8 cellular contexts compared by ENCODE assay signal in the genomic region with DNA sequence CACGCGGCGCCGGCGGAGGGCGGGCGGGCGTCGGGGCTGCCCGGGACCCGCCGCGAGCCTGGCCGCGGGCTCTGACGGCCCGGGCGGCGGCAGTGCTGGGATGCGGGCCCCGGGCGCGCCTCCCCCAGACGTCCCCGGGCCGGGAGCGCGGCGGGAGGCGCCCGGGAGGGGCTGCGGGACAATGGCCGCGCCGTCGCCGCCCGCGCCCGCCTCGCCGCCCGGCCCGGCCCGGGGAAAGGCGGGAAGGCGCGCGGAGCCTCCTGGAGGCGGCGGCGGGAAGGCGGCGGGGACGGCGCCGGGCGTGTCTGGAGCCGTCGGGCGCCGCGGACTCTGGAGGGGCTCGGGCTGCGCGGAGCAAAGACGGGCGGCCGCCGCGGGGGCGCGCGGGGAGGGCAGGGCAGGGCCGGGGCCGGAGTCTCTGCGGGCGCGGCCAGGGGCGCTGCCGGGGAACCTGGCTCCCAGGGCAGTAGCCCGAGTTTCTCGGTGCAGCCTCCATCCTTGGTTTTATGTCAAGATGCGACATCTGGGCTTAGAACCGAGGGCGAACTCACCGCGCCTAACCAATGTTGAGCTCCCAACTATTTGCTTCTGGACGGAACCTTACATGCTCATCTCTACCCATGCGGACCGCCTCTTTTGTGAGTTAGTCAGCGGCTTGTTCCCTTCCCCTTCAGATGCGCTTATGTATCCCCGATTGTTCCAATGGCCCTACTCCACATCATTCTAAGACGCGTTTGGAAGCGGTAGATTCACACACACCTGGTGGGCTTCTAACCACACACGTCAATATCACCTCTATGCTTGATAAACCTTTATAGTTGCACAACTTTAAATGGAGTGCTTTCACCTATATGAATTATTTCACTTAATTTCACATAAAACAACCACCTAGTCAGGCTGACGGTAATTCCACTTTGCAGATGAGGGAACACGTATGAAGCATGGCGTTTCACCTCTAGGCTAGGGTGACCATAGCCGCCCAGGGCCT. TPM values are rescaled to one million over a fixed set of nuclear protein-coding genes. Genes with fewer than 3 reads are reported as not detected.
DNase-seq lines count a peak whose midpoint lies in the region; ATAC-seq and TF ChIP-seq lines count a peak whose summit lies in the region.

No MANE protein-coding gene starts in this region.

- H3K27me3 ChIP-seq in kidney epithelial cell (ENCODE audit: control insufficient read depth, insufficient read depth, low read length): no peaks in the 10 kb centered on the region
- peaks cover 0 to 74% (median 12%) of the 10 kb centered on the region in 7 donors for H3K27me3 ChIP-seq in spleen (replicated peaks in 1 of 7)

- no peaks in the 10 kb centered on the region for H3K9me3 ChIP-seq in SK-N-MC (ENCODE audit: low read depth, low read length)
- no peaks in the 10 kb centered on the region for H3K9me3 ChIP-seq in spleen

- DNase-seq in DMS114 treated with DMSO at 0.1 percent for 48 hours (lab: John Stamatoyannopoulos, UW; ENCODE audit: unreplicated experiment) (peak; percentile 9), HT-29 (ENCODE audit: low spot score) (peak; percentile 43), SK-N-MC (ENCODE audit: low read depth, low spot score) (no peak), coronary artery (ENCODE audit: low spot score) (no peak), kidney epithelial cell (ENCODE audit: low read depth) (no peak), spleen (no peak)

- 2 to 12% (median 6%) methylated on average over 22 to 102 of the region's 102 CpGs for WGBS in spleen, 5 donors

- H3K27ac ChIP-seq in SK-N-MC (peak overlapping the region; percentile 92; the same call in 1 of the 2 replicates), coronary artery (peak overlapping the region; percentile 66 to 91), spleen (peak overlapping the region in 6 of 8 donors; percentile 55 to 79 (median 77))

- H3K36me3 ChIP-seq in SK-N-MC (ENCODE audit: insufficient read depth, low read length): no peaks in the 10 kb centered on the region; the same call in 1 of the 2 replicates
- H3K36me3 ChIP-seq in kidney epithelial cell (ENCODE audit: control insufficient read depth, insufficient read depth, low read length): no peaks in the 10 kb centered on the region
- no peaks in the 10 kb centered on the region for H3K36me3 ChIP-seq in spleen

- ATAC-seq in GM21619 (IDR thresholded peaks at IDR 0.05; ENCODE audit: unreplicated experiment): no peak
- ATAC-seq in GM18517 (IDR thresholded peaks at IDR 0.05; ENCODE audit: unreplicated experiment): no peak

- TF ChIP-seq POLR2A in spleen (IDR thresholded peaks at IDR 0.05): no peak

- peak overlapping the region; percentile 81 for H3K9ac ChIP-seq in SK-N-MC (ENCODE audit: insufficient read length)

- H3K4me3 ChIP-seq in SK-N-MC: peak overlapping the region; percentile 96
- peak overlapping the region; percentile 81 for H3K4me3 ChIP-seq in coronary artery
- H3K4me3 ChIP-seq in kidney epithelial cell (ENCODE audit: low read depth, low read length): peak overlapping the region; percentile 44
- peak overlapping the region; percentile 16 to 77 (median 51) for H3K4me3 ChIP-seq in spleen

- intact Hi-C loops in spleen (cut with DNase I; ENCODE audit: low total_unique reads): no loop called here

- peaks cover 5 to 25% (median 15%) of the 10 kb centered on the region in 6 donors for H3K4me1 ChIP-seq in spleen

- TF ChIP-seq CTCF in coronary artery (IDR thresholded peaks at IDR 0.05) (no peak), kidney epithelial cell (IDR thresholded peaks at IDR 0.05; ENCODE audit: insufficient read depth, low read length, poor library complexity, severe bottlenecking) (no peak), spleen (IDR thresholded peaks at IDR 0.05 in 8 of 11, conservative IDR thresholded peaks at IDR 0.05 in 3 of 11) (no peak)

RNA-seq across cellular contexts. Expression of gene ZBTB8A, which starts 0.7 kb away (rescaled TPM):
- 0.84 and 1.0 TPM in 2 replicates for total RNA-seq in HT-29 (2014; rRNA removed; shearing (Covaris generic))
- total RNA-seq in kidney epithelial cell (7.5 and 9.0 TPM in 2 replicates), spleen (1 to 10 TPM; 1.8 to 4.0 (median 2.8) TPM)
- polyA plus RNA-seq in spleen: under 1 TPM; 0.35 to 0.67 (median 0.62) TPM

Comparison
In these comparisons a context has a peak if more than half of its experiments do, and no peak if none do; other contexts are left out.
1. DNase-seq: peak in DMS114 treated with DMSO at 0.1 percent for 48 hours (single experiment) and HT-29 (single experiment); none in SK-N-MC (single experiment), coronary artery (single experiment), kidney epithelial cell (single experiment) and spleen (single experiment).
2. H3K4me3 ChIP-seq: peak in every context shown above with its lines; median percentile 96 in SK-N-MC; 81 in coronary artery; 51 in spleen; 44 in kidney epithelial cell.
3. Peak in every context shown above with its lines, with median percentiles within 50 percentile points of each other: H3K27ac ChIP-seq.